Comparison of ENCODE assay signal across 15 cellular contexts in genomic region chr11:91263698-91264097, GRCh38.
DNase-seq lines count a peak whose midpoint lies in the region; ATAC-seq, FAIRE-seq and TF ChIP-seq lines count a peak whose summit lies in the region.
"Had no signal": no experiment of that assay in that cellular context is flagged by ENCODE, and none has a peak within 500 bp of the region (broad histone marks: within the 10 kb centered on the region; RNA-seq: fewer than 3 reads in every experiment).

No MANE protein-coding gene starts in this region.

- TF ChIP-seq POLR2A in A549 (IDR thresholded peaks at IDR 0.05; ENCODE audit: low read length) (no peak), IMR-90 (IDR thresholded peaks at IDR 0.05; ENCODE audit: low read depth, low read length) (no peak)

- no peak overlapping the region for H4K8ac ChIP-seq in IMR-90 (ENCODE audit: low read depth in 2 of 2, low read length in 2 of 2)

- H3K27ac ChIP-seq in A549 (no peak overlapping the region), IMR-90 (ENCODE audit: insufficient read depth, low read length) (no peak overlapping the region), A673 (ENCODE audit: low read depth, low read length, poor library complexity, severe bottlenecking) (no peak overlapping the region)
- H3K27ac ChIP-seq: BLaER1, HL-60 had no signal

- dilution Hi-C loops in IMR-90 (cut with HindIII; ENCODE audit: low sequenced_read_pairs, unreplicated experiment): no loop called here

- H3K36me3 ChIP-seq in IMR-90 (ENCODE audit: control insufficient read depth, insufficient read depth, low read length) (no peaks in the 10 kb centered on the region), A673 (ENCODE audit: insufficient read depth, low read length, poor library complexity, severe bottlenecking) (no peaks in the 10 kb centered on the region)
- H3K36me3 ChIP-seq: BLaER1 had no signal

- 70% methylated on average over 6 of the region's 6 CpGs for WGBS in A549 (ENCODE audit: missing lambda C conversion rate)
- 56% methylated on average over 2 of the region's 6 CpGs; no CpG with 5 or more reads in 1 of the 2 experiments for WGBS in IMR-90 (ENCODE audit: extremely low coverage in 2 of 2, insufficient read length in 1 of 2), 2 experiments

- peaks cover 10% of the 10 kb centered on the region for H3K4me1 Mint-ChIP-seq in glutamatergic neuron (ENCODE audit: low read depth, unreplicated experiment)
- H3K4me1 Mint-ChIP-seq: CD8-positive, alpha-beta memory T cell had no signal

- no TSS peak for BruUV-seq in IMR-90 (replicated peaks; lab: Mats Ljungman, UMichigan)
- BruUV-seq in A673 (replicated peaks; lab: Mats Ljungman, UMichigan): no TSS peak

- no peak for TF ChIP-seq RAD21 in A549 (conservative IDR thresholded peaks at IDR 0.05 in 1 of 2, IDR thresholded peaks at IDR 0.05 in 1 of 2)
- TF ChIP-seq RAD21 in IMR-90 (IDR thresholded peaks at IDR 0.05; ENCODE audit: low read length): no peak

- no peak for FAIRE-seq in A549 (lab: Jason Lieb, UNC)
- no peak for FAIRE-seq in frontal cortex (lab: Jason Lieb, UNC)
- FAIRE-seq: A204.1 had no signal

- H3K4me3 ChIP-seq in A549 (no peak overlapping the region), IMR-90 (ENCODE audit: insufficient read depth, low read depth, low read length) (no peak overlapping the region), A673 (ENCODE audit: low read depth, low read length, poor library complexity, severe bottlenecking) (no peak overlapping the region)
- H3K4me3 ChIP-seq: BLaER1 had no signal

- ATAC-seq in A549 (no peak), IMR-90 (ENCODE audit: low read depth) (no peak)

- no peaks in the 10 kb centered on the region for H3K36me3 Mint-ChIP-seq in glutamatergic neuron (ENCODE audit: unreplicated experiment)
- H3K36me3 Mint-ChIP-seq: CD8-positive, alpha-beta memory T cell had no signal

- no peaks in the 10 kb centered on the region for H3K79me1 ChIP-seq in IMR-90 (ENCODE audit: low read depth in 1 of 2, low read length in 2 of 2)

- H3K27me3 Mint-ChIP-seq in glutamatergic neuron (ENCODE audit: unreplicated experiment): no peaks in the 10 kb centered on the region
- H3K27me3 Mint-ChIP-seq: CD8-positive, alpha-beta memory T cell had no signal

- in situ Hi-C loops in IMR-90 (cut with MboI; ENCODE audit: low sequenced_read_pairs): no loop called here

- H3K4me1 ChIP-seq in A549 (no peaks in the 10 kb centered on the region), IMR-90 (ENCODE audit: control insufficient read depth, insufficient read depth, low read length) (no peaks in the 10 kb centered on the region), A673 (ENCODE audit: insufficient read depth, low read length, poor library complexity, severe bottlenecking) (peaks cover 8% of the 10 kb centered on the region)
- H3K4me1 ChIP-seq: BLaER1, Caco-2 had no signal

- H3K4me2 ChIP-seq in A549: no peak overlapping the region
- no peak overlapping the region for H3K4me2 ChIP-seq in IMR-90 (ENCODE audit: low read depth, low read length)
- H3K4me2 ChIP-seq: BLaER1 had no signal

- no peak overlapping the region for H3K18ac ChIP-seq in IMR-90 (ENCODE audit: low read depth, low read length)

- no peak overlapping the region for H2AK9ac ChIP-seq in IMR-90 (replicated peaks; ENCODE audit: low read depth, low read length, poor library complexity)

- H3K56ac ChIP-seq in IMR-90 (ENCODE audit: extremely low read depth, insufficient read depth, low read length): no peak overlapping the region

- no peaks in the 10 kb centered on the region for H4K20me1 ChIP-seq in IMR-90 (ENCODE audit: insufficient read depth, low read length)
- H4K20me1 ChIP-seq: BLaER1 had no signal

- no peak overlapping the region for H2AFZ ChIP-seq in IMR-90 (replicated peaks; ENCODE audit: low read length, poor library complexity)

- no peak overlapping the region for H2BK120ac ChIP-seq in IMR-90 (ENCODE audit: low read depth, low read length)

- TF ChIP-seq CTCF in A549 (IDR thresholded peaks at IDR 0.05): no peak
- TF ChIP-seq CTCF in IMR-90 (conservative IDR thresholded peaks at IDR 0.05; ENCODE audit: low read depth, low read length): no peak
- TF ChIP-seq CTCF in glutamatergic neuron (IDR thresholded peaks at IDR 0.05; ENCODE audit: partially characterized antibody, unreplicated experiment): no peak
- TF ChIP-seq CTCF in A673 (conservative IDR thresholded peaks at IDR 0.05; ENCODE audit: low read depth, low read length): no peak

- CTCF ChIA-PET in A549 (lab: Yijun Ruan, JAX): no interaction called here
- CTCF ChIA-PET in IMR-90 (lab: Yijun Ruan, JAX): no interaction called here
- CTCF ChIA-PET in A673 (lab: Charles Lee): no interaction called here

- no peaks in the 10 kb centered on the region for H3K9me3 Mint-ChIP-seq in glutamatergic neuron (ENCODE audit: unreplicated experiment)

- peak overlapping the region; percentile 54 for H3K27ac Mint-ChIP-seq in glutamatergic neuron (ENCODE audit: unreplicated experiment)
- H3K27ac Mint-ChIP-seq: CD8-positive, alpha-beta memory T cell had no signal

- POLR2A ChIA-PET in A549 (lab: Yijun Ruan, JAX) (no interaction called here), IMR-90 (lab: Charles Lee; ENCODE audit: unreplicated experiment) (no interaction called here), A673 (lab: Charles Lee; ENCODE audit: low non-redundant PET) (no interaction called here)

- no peak overlapping the region for H2BK15ac ChIP-seq in IMR-90 (ENCODE audit: low read depth, low read length)

- no peaks in the 10 kb centered on the region for H3K9me1 ChIP-seq in IMR-90 (ENCODE audit: insufficient read depth, low read length)

- no peak overlapping the region for H3K9ac ChIP-seq in IMR-90 (ENCODE audit: low read depth, low read length)
- H3K9ac ChIP-seq: BLaER1 had no signal

- DNase-seq in A549 (ENCODE audit: low read depth in 1 of 2, low spot score in 1 of 2) (no peak), IMR-90 (no peak), glutamatergic neuron (no peak), retina (peak; percentile 19), nucleus accumbens (lab: John Stamatoyannopoulos, UW) (no peak), frontal cortex (ENCODE audit: low spot score in 2 of 2) (no peak), A673 (ENCODE audit: low spot score) (no peak)
- DNase-seq: AML-193; Caco-2; CD8-positive, alpha-beta memory T cell; GF-D8; H7 had no signal

- H3K4ac ChIP-seq in IMR-90 (ENCODE audit: low read depth, low read length): no peak overlapping the region

- H3K14ac ChIP-seq in IMR-90 (replicated peaks; ENCODE audit: low read depth, low read length): no peak overlapping the region

- H3K27me3 ChIP-seq in IMR-90 (ENCODE audit: control insufficient read depth, insufficient read depth, low read length): no peaks in the 10 kb centered on the region
- no peaks in the 10 kb centered on the region for H3K27me3 ChIP-seq in A673 (replicated peaks; ENCODE audit: insufficient read depth, low read depth, low read length, poor library complexity)
- H3K27me3 ChIP-seq: BLaER1 had no signal

- no peak overlapping the region for H3K23ac ChIP-seq in IMR-90 (ENCODE audit: low read depth, low read length)

- H2BK20ac ChIP-seq in IMR-90 (ENCODE audit: low read depth, low read length): no peak overlapping the region

- no peak overlapping the region for H4K5ac ChIP-seq in IMR-90 (ENCODE audit: low read depth, low read length)

- no peak overlapping the region for H4K91ac ChIP-seq in IMR-90 (ENCODE audit: insufficient read depth, low read depth, low read length)

- H2AK5ac ChIP-seq in IMR-90 (ENCODE audit: low read depth, low read length): no peak overlapping the region

- H3K9me3 ChIP-seq in A549 (no peaks in the 10 kb centered on the region), IMR-90 (ENCODE audit: control insufficient read depth, insufficient read depth, low read length) (no peaks in the 10 kb centered on the region), A673 (ENCODE audit: low read depth, low read length, poor library complexity, severe bottlenecking) (no peaks in the 10 kb centered on the region)
- H3K9me3 ChIP-seq: BLaER1, Caco-2 had no signal

- H2BK5ac ChIP-seq in IMR-90 (ENCODE audit: low read depth, low read length, poor library complexity, severe bottlenecking): no peak overlapping the region

- no peak for TF ChIP-seq EP300 in A549 (IDR thresholded peaks at IDR 0.05)

- no peak overlapping the region for H3K4me3 Mint-ChIP-seq in glutamatergic neuron (ENCODE audit: unreplicated experiment)
- H3K4me3 Mint-ChIP-seq: CD8-positive, alpha-beta memory T cell had no signal

- intact Hi-C loops in IMR-90 (cut with micrococcal nuclease): no loop called here
- intact Hi-C loops in A673 (cut with micrococcal nuclease; ENCODE audit: unreplicated experiment): no loop called here

TF ChIP-seq in A549, 52 proteins besides CTCF, POLR2A, EP300 and RAD21:
- TF ChIP-seq BHLHE40 (IDR thresholded peaks at IDR 0.05; ENCODE audit: low read depth, low read length): no peak
- TF ChIP-seq MAFK (IDR thresholded peaks at IDR 0.05; ENCODE audit: partially characterized antibody): peak; percentile 77

TF ChIP-seq in IMR-90, 13 proteins besides CTCF, POLR2A, EP300 and RAD21:
- TF ChIP-seq MAFK (IDR thresholded peaks at IDR 0.05; ENCODE audit: low read depth, low read length) (peak; percentile 58), RFX5 (IDR thresholded peaks at IDR 0.05; ENCODE audit: low read depth, low read length) (no peak), BHLHE40 (IDR thresholded peaks at IDR 0.05; ENCODE audit: low read depth, low read length) (no peak), MAZ (IDR thresholded peaks at IDR 0.05; ENCODE audit: borderline replicate concordance, low read depth, low read length) (no peak)
